In genomic region chr20:48458601-48459385, GRCh38 we compare ENCODE assay signal across 26 cellular contexts.
"Had no signal": no experiment of that assay in that cellular context is flagged by ENCODE, and none has a peak within 500 bp of the region (broad histone marks: within the 10 kb centered on the region; RNA-seq: fewer than 3 reads in every experiment).

No MANE protein-coding gene starts in this region.

- FAIRE-seq: astrocyte, RCC 7860, TTC549 had no signal

- H3K36me3 ChIP-seq: adrenal gland, breast epithelium, SJCRH30 had no signal

- H3K9me3 ChIP-seq: adrenal gland, body of pancreas, breast epithelium, SJCRH30, SK-N-SH had no signal

- H2AFZ ChIP-seq: PC-9 had no signal

- H3K27me3 ChIP-seq: body of pancreas, SJCRH30 had no signal

- H3K9ac ChIP-seq: SK-N-SH had no signal

- H3K4me1 ChIP-seq: adrenal gland, body of pancreas, breast epithelium had no signal

- H3K27ac ChIP-seq: adrenal gland, body of pancreas, breast epithelium, PC-9, RWPE1, SJCRH30 had no signal

- H3K4me3 ChIP-seq: adrenal gland, body of pancreas, breast epithelium, PC-9, SJCRH30 had no signal

- DNase-seq: activated CD4-positive, alpha-beta T cell treated with anti-CD3 and anti-CD28 coated beads for 36 hours; activated CD4-positive, alpha-beta T cell treated with anti-CD3 and anti-CD28 coated beads, Interleukin-2, amount 10 ng/mL, durations not matched to agents 7 days and 5 days; activated CD4-positive, alpha-beta T cell treated with anti-CD3 and anti-CD28 coated beads, Interleukin-2, amount 50 U/mL, for 48 hours; activated CD8-positive, alpha-beta T cell treated with anti-CD3 and anti-CD28 coated beads, Interleukin-2, amount 10 ng/mL, durations not matched to agents 7 days and 5 days; activated gamma-delta T cell treated with Interleukin-2 at 50 U/mL for 16 hours; activated naive CD4-positive, alpha-beta T cell treated with anti-CD3 and anti-CD28 coated beads for 36 hours; activated T-cell treated with anti-CD3 and anti-CD28 coated beads, Interleukin-2, amount 50 U/mL, for 24 hours; body of pancreas; NCI-H1092 treated with DMSO at 0.1 percent for 48 hours; NCI-H146; NCI-H2029 treated with DMSO at 0.1 percent for 48 hours; NCI-H2107; NCI-H226; NCI-H446 treated with DMSO at 0.1 percent for 48 hours; NCI-H524 treated with DMSO at 0.1 percent for 48 hours; NK-92 treated with Interleukin-12 subunit alpha and Interleukin-12 subunit beta, amount 100 ng/mL, for 24 hours; PC-9; SHP77; SJCRH30; SK-N-SH had no signal

- H3K4me2 ChIP-seq: PC-9, SK-N-SH had no signal
